In genomic region chr3:160449660-160450598, GRCh38 we compare ENCODE assay signal across 8 cellular contexts. TPM values are rescaled to one million over a fixed set of nuclear protein-coding genes. Genes with fewer than 3 reads are reported as not detected.
DNase-seq lines count a peak whose midpoint lies in the region; TF ChIP-seq lines count a peak whose summit lies in the region.

TSS of gene TRIM59 (minus strand) at chr3:160449786. CDS start at chr3:160439183, 10,603 bp downstream.

- no peaks in the 10 kb centered on the region for H3K36me3 ChIP-seq in GM23248 (ENCODE audit: low read depth)
- no peaks in the 10 kb centered on the region for H3K36me3 ChIP-seq in brain microvascular endothelial cell (replicated peaks)

- peak within 1 kb of the TSS; percentile 83 for H3K4me3 ChIP-seq in GM23248
- H3K4me3 ChIP-seq in brain microvascular endothelial cell (ENCODE audit: low read depth, low read length): peak within 1 kb of the TSS; percentile 89
- H3K4me3 ChIP-seq in iPS-11a (ENCODE audit: low read depth, low read length): peak within 1 kb of the TSS; percentile 99
- peak within 1 kb of the TSS; percentile 72 for H3K4me3 ChIP-seq in skeletal muscle cell (ENCODE audit: low read depth, low read length)

- WGBS in GM23248 (ENCODE audit: low coverage in 1 of 2, low lambda C conversion rate in 2 of 2, missing lambda C conversion rate in 2 of 2), 2 experiments: 8% methylated on average over 67 to 68 of the region's 71 CpGs

- peaks cover 37% of the 10 kb centered on the region for H3K4me1 ChIP-seq in GM23248 (ENCODE audit: insufficient read depth)

- no peaks in the 10 kb centered on the region for H3K9me2 ChIP-seq in GM23248 (ENCODE audit: insufficient read depth)

- H3K27me3 ChIP-seq in GM23248 (replicated peaks; ENCODE audit: insufficient read depth) (no peaks in the 10 kb centered on the region), brain microvascular endothelial cell (replicated peaks) (no peaks in the 10 kb centered on the region)

- H2AFZ ChIP-seq in GM23248: peak within 1 kb of the TSS; percentile 92

- DNase-seq in Daoy (ENCODE audit: low read depth) (peak; percentile 81), GM23248 (peak; percentile 97), LHCN-M2 (ENCODE audit: low read depth) (peak; percentile 96), T1000 (lab: John Stamatoyannopoulos, UW) (peak; percentile 92), brain microvascular endothelial cell (peak; percentile 98), skeletal muscle cell (ENCODE audit: low read depth) (peak; percentile 88), NCI-H1436 (lab: John Stamatoyannopoulos, UW) (no peak)

- TF ChIP-seq CTCF in brain microvascular endothelial cell (IDR thresholded peaks at IDR 0.05; ENCODE audit: low read depth, low read length, missing control alignments): no peak

- peaks cover 14% of the 10 kb centered on the region for H3F3A ChIP-seq in GM23248 (ENCODE audit: insufficient read depth)

- in situ Hi-C loops in GM23248 (cut with MboI): no loop called here
- in situ Hi-C loops in brain microvascular endothelial cell (cut with HindIII; ENCODE audit: low pct_ligation_motif_present, low sequenced_read_pairs): no loop called here

- no peaks in the 10 kb centered on the region for H4K20me1 ChIP-seq in GM23248 (ENCODE audit: insufficient read depth)

- H3K9me3 ChIP-seq in GM23248 (ENCODE audit: low read depth): no peaks in the 10 kb centered on the region

- peaks cover 40% of the 10 kb centered on the region for H3K79me2 ChIP-seq in GM23248 (ENCODE audit: insufficient read depth)

- H3K27ac ChIP-seq in GM23248 (peak within 1 kb of the TSS; percentile 78), brain microvascular endothelial cell (peak within 1 kb of the TSS; percentile 79)

- H3K9ac ChIP-seq in GM23248: peak within 1 kb of the TSS; percentile 81

- H3K4me2 ChIP-seq in GM23248 (ENCODE audit: unreplicated experiment): peak within 1 kb of the TSS; percentile 75

RNA-seq across cellular contexts. Expression of gene TRIM59, which starts in this region (rescaled TPM):
- total RNA-seq in Daoy (2014; rRNA removed; shearing (Covaris generic)): 5.1 and 6.2 TPM in 2 replicates
- 14.8 and 26.1 TPM in 2 replicates for total RNA-seq in GM23248 (2014; rRNA removed; shearing (Covaris generic))
- polyA plus RNA-seq in GM23248 (2016; fragmentation: Nextera tagmentation; extraction: Ambion mirVana): 23.9 and 25.0 TPM in 2 replicates
- 33.0 and 45.5 TPM in 2 replicates for total RNA-seq in LHCN-M2 (2014; rRNA removed)
- polyA plus RNA-seq in LHCN-M2 (2012): 11.2 TPM
